ENCODE assay signal across 9 cellular contexts in genomic region chr4:152972821-152973613, GRCh38. TPM values are rescaled to one million over a fixed set of nuclear protein-coding genes. Genes with fewer than 3 reads are reported as not detected.
DNase-seq lines count a peak whose midpoint lies in the region; ATAC-seq and TF ChIP-seq lines count a peak whose summit lies in the region.
"Had no signal": no experiment of that assay in that cellular context is flagged by ENCODE, and none has a peak within 500 bp of the region (broad histone marks: within the 10 kb centered on the region; RNA-seq: fewer than 3 reads in every experiment).

No MANE protein-coding gene starts in this region.

- POLR2A ChIA-PET in HEK293 (lab: Yijun Ruan, JAX): no interaction called here

- TF ChIP-seq POLR2A in testis (IDR thresholded peaks at IDR 0.05): no peak

- H3K9me3 ChIP-seq in HEK293 (ENCODE audit: control insufficient read depth, insufficient read depth, low read depth, low read length) (no peaks in the 10 kb centered on the region), testis (no peaks in the 10 kb centered on the region)

- no peaks in the 10 kb centered on the region for H3K36me3 ChIP-seq in HEK293 (ENCODE audit: control insufficient read depth in 2 of 2, insufficient read depth in 1 of 2, low read length in 2 of 2)
- H3K36me3 ChIP-seq in testis (ENCODE audit: low read depth, missing control alignments): no peaks in the 10 kb centered on the region

- no peak for ATAC-seq in left colon
- ATAC-seq in HG02938 (IDR thresholded peaks at IDR 0.05; ENCODE audit: unreplicated experiment): no peak

- WGBS in testis, 2 donors: 62 to 63% methylated on average over 10 to 11 of the region's 11 CpGs

- intact Hi-C loops in testis (cut with DNase I; ENCODE audit: low total_unique reads) (no loop called here), left colon (cut with DNase I, micrococcal nuclease) (no loop called here)

- H3K27me3 ChIP-seq in testis: no peaks in the 10 kb centered on the region

- CTCF ChIA-PET in HEK293 (lab: Yijun Ruan, JAX): no interaction called here

- H3K4me3 ChIP-seq in HEK293 (ENCODE audit: low read depth, low read length): no peak overlapping the region
- H3K4me3 ChIP-seq in astrocyte of the cerebellum (ENCODE audit: low read depth, low read length): no peak overlapping the region
- no peak overlapping the region for H3K4me3 ChIP-seq in testis

- in situ Hi-C loops in astrocyte of the cerebellum (cut with HindIII; ENCODE audit: low sequenced_read_pairs): no loop called here

- DNase-seq in astrocyte of the cerebellum (ENCODE audit: low read depth) (peak; percentile 99), iris pigment epithelial cell (ENCODE audit: low read depth) (peak; percentile 96), testis (peak; percentile 36), left colon (no peak), NCI-H2107 (lab: John Stamatoyannopoulos, UW) (no peak)
- DNase-seq in stimulated activated CD4-positive, alpha-beta T cell treated with anti-CD3 and anti-CD28 coated beads, Interleukin-2, amount 100 ng/mL, for 48 hours: no peak
- DNase-seq: stimulated activated CD4-positive, alpha-beta T cell treated with anti-CD3 and anti-CD28 coated beads, Interleukin-12 subunit alpha, Interleukin-12 subunit beta, amount 100 ng/mL, for 4 hours had no signal

- H3K27ac ChIP-seq in HEK293 (ENCODE audit: extremely low read depth, low read depth, low read length): no peak overlapping the region
- H3K27ac ChIP-seq in testis: no peak overlapping the region

- TF ChIP-seq CTCF in HEK293 (tag by site-specific recombination; IDR thresholded peaks at IDR 0.05) (no peak), astrocyte of the cerebellum (IDR thresholded peaks at IDR 0.05; ENCODE audit: low read depth, low read length, missing control alignments) (no peak), testis (IDR thresholded peaks at IDR 0.05) (no peak)

- H3K4me1 ChIP-seq in HEK293 (ENCODE audit: control insufficient read depth, insufficient read depth, low read length) (no peaks in the 10 kb centered on the region), testis (peaks cover 9% of the 10 kb centered on the region)

TF ChIP-seq in HEK293, 187 proteins besides CTCF, POLR2A, EP300 and RAD21:
- no peak for TF ChIP-seq ZNF600 (tag by site-specific recombination; IDR thresholded peaks at IDR 0.05)
- no peak for TF ChIP-seq HOXD13 (CRISPR knock-in tag; IDR thresholded peaks at IDR 0.05; ENCODE audit: borderline replicate concordance)
- TF ChIP-seq EGR2 (tag by site-specific recombination; IDR thresholded peaks at IDR 0.05; ENCODE audit: low read depth): peak; percentile 63; the same call in 1 of the 2 replicates
- no peak for TF ChIP-seq ZNF658 (tag by site-specific recombination; IDR thresholded peaks at IDR 0.05)
- 0 out of 2 replicates have a peak, but pooled peaks have one; percentile 38 for TF ChIP-seq ZFHX2 (tag by site-specific recombination; conservative IDR thresholded peaks at IDR 0.05)
- TF ChIP-seq ZNF133 (tag by site-specific recombination; IDR thresholded peaks at IDR 0.05): no peak
- no peak for TF ChIP-seq ZEB2 (tag by site-specific recombination; IDR thresholded peaks at IDR 0.05)
- TF ChIP-seq ZNF513 (tag by site-specific recombination; IDR thresholded peaks at IDR 0.05): no peak

RNA-seq across cellular contexts. Expression of gene FHDC1, which starts 36.9 kb away (rescaled TPM):
- total RNA-seq in testis (1 to 10 TPM; 3.8 to 4.2 TPM), left colon (10 to 100 TPM; 14.9 to 15.2 TPM)
- 2.9 TPM for polyA plus RNA-seq in testis (ENCODE audit: insufficient read depth, low read depth, low replicate concordance)

Comparison
In these comparisons a context has a peak if more than half of its experiments do, and no peak if none do; other contexts are left out.
1. DNase-seq: peak in astrocyte of the cerebellum (single experiment), iris pigment epithelial cell (single experiment) and testis (single experiment); none in left colon (0 of 2), stimulated activated CD4-positive, alpha-beta T cell treated with anti-CD3 and anti-CD28 coated beads, Interleukin-2, amount 100 ng/mL, for 48 hours (0 of 2) and NCI-H2107 (single experiment).